In the genomic region with DNA sequence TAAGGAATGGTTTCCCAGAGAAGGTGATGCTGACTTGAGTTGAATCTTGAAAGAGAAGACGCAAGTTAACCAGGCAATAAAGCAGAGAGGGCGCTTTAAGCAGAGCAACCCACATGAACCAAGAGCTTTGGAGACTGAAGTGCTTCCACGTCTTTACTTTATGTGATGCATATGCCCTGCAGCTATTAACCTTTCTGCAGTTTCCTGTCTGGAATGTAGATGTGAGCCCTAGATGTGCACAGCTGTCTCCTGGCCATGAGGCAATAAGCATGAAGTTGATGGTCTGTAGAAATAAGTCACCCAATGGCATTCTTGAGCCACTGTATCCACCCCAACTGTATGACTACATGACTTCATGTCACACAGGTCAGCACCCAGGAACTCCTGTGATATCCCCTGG, we compare ENCODE assay signal across 25 cellular contexts. TPM values are rescaled to one million over a fixed set of nuclear protein-coding genes. Genes with fewer than 3 reads are reported as not detected.
DNase-seq lines count a peak whose midpoint lies in the region; FAIRE-seq and TF ChIP-seq lines count a peak whose summit lies in the region.
"Had no signal": no experiment of that assay in that cellular context is flagged by ENCODE, and none has a peak within 500 bp of the region (broad histone marks: within the 10 kb centered on the region; RNA-seq: fewer than 3 reads in every experiment).

No MANE protein-coding gene starts in this region.

- intact Hi-C loops in PC-9 (cut with micrococcal nuclease; ENCODE audit: unreplicated experiment): no loop called here
- intact Hi-C loops in left ventricle myocardium inferior (cut with micrococcal nuclease): no loop called here

- H3K4ac ChIP-seq in trophoblast cell (ENCODE audit: low read depth, low read length): no peak overlapping the region

- no peaks in the 10 kb centered on the region for H3K9me2 ChIP-seq in PC-9 (ENCODE audit: insufficient read depth)

- no peaks in the 10 kb centered on the region for H3K79me1 ChIP-seq in trophoblast cell (ENCODE audit: low read length)

- no TSS peak for BruUV-seq in PC-9 (replicated peaks; lab: Mats Ljungman, UMichigan)

- CTCF ChIA-PET in PC-9 (lab: Charles Lee): interaction anchor here (0.6 to 0.7 kb wide), 2 partner anchors 22 to 44 kb away, joined by 3 to 5 read pairs; no protein-coding TSS in a partner anchor

- FAIRE-seq in HTR-8/SVneo (lab: Jason Lieb, UNC): peak; percentile 85
- FAIRE-seq: G401.6, GM12892, GM18507, RCC 7860 had no signal

- H4K91ac ChIP-seq in trophoblast cell (ENCODE audit: low read depth, low read length): no peak overlapping the region

- POLR2A ChIA-PET in PC-9 (lab: Charles Lee; ENCODE audit: unreplicated experiment): interaction anchor here (0.6 kb wide), 1 partner anchor 46 kb away, joined by 7 read pairs; no protein-coding TSS in a partner anchor

- no peaks in the 10 kb centered on the region for H4K20me1 ChIP-seq in PC-9 (ENCODE audit: insufficient read depth)

- no peak overlapping the region for H3K9ac ChIP-seq in trophoblast cell (ENCODE audit: low read length)

- H3K27me3 ChIP-seq in PC-9 (ENCODE audit: insufficient read depth, low read depth): no peaks in the 10 kb centered on the region
- H3K27me3 ChIP-seq in trophoblast cell (ENCODE audit: insufficient read depth, low read length): no peaks in the 10 kb centered on the region
- H3K27me3 ChIP-seq in left ventricle myocardium inferior (ENCODE audit: low read depth): peaks cover 62% of the 10 kb centered on the region

- H3K14ac ChIP-seq in trophoblast cell (ENCODE audit: low read length): no peak overlapping the region

- no peak overlapping the region for H2BK5ac ChIP-seq in trophoblast cell (ENCODE audit: low read depth, low read length, poor library complexity)

- no CpG with 5 or more reads among the region's 3 CpGs for whole genome bisulfite sequencing in trophoblast cell (ENCODE audit: extremely low coverage, insufficient coverage, insufficient read length)

- peaks cover 35% of the 10 kb centered on the region for H3F3A ChIP-seq in PC-9 (ENCODE audit: insufficient read depth, low read depth)

- no peak overlapping the region for H2BK120ac ChIP-seq in trophoblast cell (ENCODE audit: insufficient read depth, low read length, poor library complexity)

- no peak overlapping the region; the same call in 1 of the 2 replicates for H3K27ac ChIP-seq in PC-9
- no peak overlapping the region for H3K27ac ChIP-seq in trophoblast cell (ENCODE audit: low read depth, low read length)
- no peak overlapping the region for H3K27ac ChIP-seq in left ventricle myocardium inferior (replicated peaks)
- H3K27ac ChIP-seq: SK-N-MC had no signal

- H3K9me3 ChIP-seq in PC-9 (ENCODE audit: insufficient read depth, low read depth) (no peaks in the 10 kb centered on the region), trophoblast cell (ENCODE audit: insufficient read depth, low read depth, low read length) (no peaks in the 10 kb centered on the region), left ventricle myocardium inferior (replicated peaks) (no peaks in the 10 kb centered on the region)

- H3K36me3 ChIP-seq in PC-9 (ENCODE audit: low read depth): no peaks in the 10 kb centered on the region
- no peaks in the 10 kb centered on the region for H3K36me3 ChIP-seq in trophoblast cell (ENCODE audit: control insufficient read depth in 1 of 2, insufficient read depth in 2 of 2, low read length in 2 of 2)
- H3K36me3 ChIP-seq in left ventricle myocardium inferior: no peaks in the 10 kb centered on the region

- H3K18ac ChIP-seq in trophoblast cell (ENCODE audit: low read length): no peak overlapping the region

- H3K4me1 ChIP-seq in PC-9 (replicated peaks; ENCODE audit: insufficient read depth): peaks cover 50% of the 10 kb centered on the region
- H3K4me1 ChIP-seq in trophoblast cell (ENCODE audit: control insufficient read depth in 1 of 2, insufficient read depth in 2 of 2, low read length in 2 of 2): peaks cover 7 to 9% of the 10 kb centered on the region in 2 experiments
- H3K4me1 ChIP-seq in left ventricle myocardium inferior: no peaks in the 10 kb centered on the region

- no peak overlapping the region for H2BK12ac ChIP-seq in trophoblast cell (ENCODE audit: low read length)

- H2AK5ac ChIP-seq in trophoblast cell (ENCODE audit: low read length): no peak overlapping the region

- H3K4me3 ChIP-seq in PC-9: no peak overlapping the region
- no peak overlapping the region for H3K4me3 ChIP-seq in epithelial cell of esophagus (ENCODE audit: low read length)
- no peak overlapping the region for H3K4me3 ChIP-seq in trophoblast cell (ENCODE audit: low read depth, low read length)
- no peak overlapping the region for H3K4me3 ChIP-seq in left ventricle myocardium inferior
- H3K4me3 ChIP-seq: SK-N-MC had no signal

- H3K79me2 ChIP-seq in PC-9 (ENCODE audit: low read depth): no peaks in the 10 kb centered on the region
- no peaks in the 10 kb centered on the region for H3K79me2 ChIP-seq in trophoblast cell (ENCODE audit: control insufficient read depth, insufficient read depth, low read length, poor library complexity)

- no peak overlapping the region for H4K8ac ChIP-seq in trophoblast cell (ENCODE audit: low read depth, low read length)

- H4K12ac ChIP-seq in trophoblast cell (ENCODE audit: low read depth, low read length): no peak overlapping the region

- DNase-seq in HTR-8/SVneo (ENCODE audit: insufficient read length, low spot score) (peak; percentile 29), PC-9 (peak; percentile 30 to 96), epithelial cell of esophagus (ENCODE audit: low read depth) (peak; percentile 75), trophoblast cell (peak; percentile 95 to 99), COR-L47 (lab: John Stamatoyannopoulos, UW) (no peak), left ventricle myocardium inferior (no peak), cerebellar nuclear complex (lab: John Stamatoyannopoulos, UW) (no peak)
- DNase-seq: CD4-positive, CD25-positive, alpha-beta regulatory T cell; DND-41; KBM-7; NCI-H1092 treated with DMSO at 0.1 percent for 48 hours; NCI-H1436 treated with DMSO at 0.1 percent for 48 hours; NCI-H2029 treated with DMSO at 0.1 percent for 48 hours; NCI-H345; NCI-H524; NCI-H82; SHP77; SW 1271 had no signal

- H2AFZ ChIP-seq in PC-9 (no peak overlapping the region), trophoblast cell (ENCODE audit: insufficient read depth, low read length, poor library complexity) (no peak overlapping the region)

- H3K23ac ChIP-seq in trophoblast cell (ENCODE audit: low read length): no peak overlapping the region

- TF ChIP-seq CTCF in PC-9 (conservative IDR thresholded peaks at IDR 0.05) (no peak), epithelial cell of esophagus (IDR thresholded peaks at IDR 0.05; ENCODE audit: insufficient read depth, low read depth, low read length, missing control alignments) (no peak), left ventricle myocardium inferior (IDR thresholded peaks at IDR 0.05; ENCODE audit: borderline replicate concordance) (no peak)

- H3K4me2 ChIP-seq in PC-9 (peak overlapping the region; percentile 42), trophoblast cell (ENCODE audit: low read length) (peak overlapping the region; percentile 24)

RNA-seq across cellular contexts. Expression of gene CHST4, which starts 5.7 kb away (rescaled TPM):
- 2.4 and 3.1 TPM in 2 replicates for total RNA-seq in PC-9 (2021)
- polyA plus RNA-seq in trophoblast cell (2013): 0.12 TPM in 2 replicates
- total RNA-seq in left ventricle myocardium inferior: not detected
- total RNA-seq: CD4-positive, CD25-positive, alpha-beta regulatory T cell had no signal
- polyA plus RNA-seq: BJ; CD4-positive, CD25-positive, alpha-beta regulatory T cell had no signal

RNA-seq across cellular contexts. Expression of gene ZNF19, which starts 31.4 kb away (rescaled TPM):
- 6.8 TPM in 2 replicates for total RNA-seq in PC-9 (2021)
- polyA plus RNA-seq in trophoblast cell (2013): 1.3 and 1.5 TPM in 2 replicates
- total RNA-seq in left ventricle myocardium inferior: 1.7 TPM

RNA-seq across cellular contexts. Expression of gene TAT, which starts 56.3 kb away (rescaled TPM):
- 0.13 and 0.50 TPM in 2 replicates for total RNA-seq in PC-9 (2021)
- 0.04 and 0.06 TPM in 2 replicates for polyA plus RNA-seq in trophoblast cell (2013)
- not detected for total RNA-seq in left ventricle myocardium inferior
- total RNA-seq: CD4-positive, CD25-positive, alpha-beta regulatory T cell; H4 had no signal
- polyA plus RNA-seq: BJ had no signal

RNA-seq across cellular contexts. Expression of gene ZNF23, which starts 58.5 kb away (rescaled TPM):
- total RNA-seq in PC-9 (2021) (6.9 and 7.9 TPM in 2 replicates), left ventricle myocardium inferior (5.2 TPM)
- polyA plus RNA-seq in trophoblast cell (2013): 4.1 and 4.3 TPM in 2 replicates

Comparison
In these comparisons a context has a peak if more than half of its experiments do, and no peak if none do; other contexts are left out.
1. DNase-seq: peak in HTR-8/SVneo (single experiment), PC-9 (2 of 2), epithelial cell of esophagus (single experiment) and trophoblast cell (2 of 2); none in COR-L47 (single experiment), left ventricle myocardium inferior (single experiment) and cerebellar nuclear complex (0 of 2).